11 cellular contexts compared by ENCODE assay signal in genomic region chr15:40785814-40786213, GRCh38. TPM values are rescaled to one million over a fixed set of nuclear protein-coding genes. Genes with fewer than 3 reads are reported as not detected.
DNase-seq lines count a peak whose midpoint lies in the region; ATAC-seq and TF ChIP-seq lines count a peak whose summit lies in the region.
"Had no signal": no experiment of that assay in that cellular context is flagged by ENCODE, and none has a peak within 500 bp of the region (broad histone marks: within the 10 kb centered on the region; RNA-seq: fewer than 3 reads in every experiment).

No MANE protein-coding gene starts in this region.

- H3K27me3 ChIP-seq in breast epithelium (no peaks in the 10 kb centered on the region), mammary epithelial cell (ENCODE audit: insufficient read depth, low read length) (no peaks in the 10 kb centered on the region), lower lobe of right lung (ENCODE audit: low read depth) (no peaks in the 10 kb centered on the region)

- no peak for ATAC-seq in lower lobe of right lung
- no peak for ATAC-seq in GM21576 (IDR thresholded peaks at IDR 0.05; ENCODE audit: unreplicated experiment)

- 97% methylated on average over 2 of the region's 2 CpGs for WGBS in mammary epithelial cell (ENCODE audit: low coverage, missing lambda C conversion rate)

- no peak for TF ChIP-seq POLR2A in breast epithelium (IDR thresholded peaks at IDR 0.05)

- H3K4me2 ChIP-seq in mammary epithelial cell (ENCODE audit: insufficient read depth, low read depth, low read length): no peak overlapping the region

- no TSS peak for BruUV-seq in mammary epithelial cell (replicated peaks; lab: Mats Ljungman, UMichigan)

- TF ChIP-seq CTCF in breast epithelium (IDR thresholded peaks at IDR 0.05) (no peak), mammary epithelial cell (conservative IDR thresholded peaks at IDR 0.05 in 1 of 2, IDR thresholded peaks at IDR 0.05 in 1 of 2; ENCODE audit: extremely low read depth in 1 of 2, insufficient read depth in 1 of 2, low read depth in 1 of 2, low read length in 2 of 2) (no peak), lower lobe of right lung (IDR thresholded peaks at IDR 0.05) (no peak)

- H2AFZ ChIP-seq in mammary epithelial cell (ENCODE audit: low read depth, low read length): no peak overlapping the region

- H4K20me1 ChIP-seq in mammary epithelial cell (ENCODE audit: insufficient read depth, low read length): no peaks in the 10 kb centered on the region

- CTCF ChIA-PET in mammary epithelial cell (lab: Charles Lee; ENCODE audit: low non-redundant PET): interaction anchor here (0.6 kb wide), 2 partner anchors 15 to 72 kb away, joined by 3 to 6 read pairs; no protein-coding TSS in a partner anchor

- DNase-seq in breast epithelium (ENCODE audit: low spot score in 2 of 2) (no peak), mammary epithelial cell (no peak), lower lobe of right lung (peak; percentile 7), NCI-H748 treated with DMSO at 0.1 percent for 48 hours (lab: John Stamatoyannopoulos, UW) (no peak), activated gamma-delta T cell (lab: John Stamatoyannopoulos, UW) (no peak)
- DNase-seq: KBM-7; NCI-H1048; NK-92 treated with Interleukin-12 subunit alpha and Interleukin-12 subunit beta, amount 100 ng/mL, for 24 hours had no signal

- H3K4me1 ChIP-seq in breast epithelium: peaks cover 4 to 22% of the 10 kb centered on the region in 2 donors
- H3K4me1 ChIP-seq in mammary epithelial cell (ENCODE audit: insufficient read depth, low read length): peaks cover 36% of the 10 kb centered on the region
- peaks cover 29% of the 10 kb centered on the region for H3K4me1 ChIP-seq in lower lobe of right lung

- H3K36me3 ChIP-seq in breast epithelium: no peaks in the 10 kb centered on the region
- H3K36me3 ChIP-seq in mammary epithelial cell (ENCODE audit: insufficient read depth, low read length): no peaks in the 10 kb centered on the region
- peaks cover 5% of the 10 kb centered on the region for H3K36me3 ChIP-seq in lower lobe of right lung

- no peaks in the 10 kb centered on the region for H3K9me3 ChIP-seq in breast epithelium
- H3K9me3 ChIP-seq in mammary epithelial cell (replicated peaks; ENCODE audit: insufficient read depth, low read length): no peaks in the 10 kb centered on the region
- no peaks in the 10 kb centered on the region for H3K9me3 ChIP-seq in lower lobe of right lung

- H3K27ac ChIP-seq in breast epithelium (peak overlapping the region; percentile 89 to 90), mammary epithelial cell (ENCODE audit: insufficient read depth, low read depth, low read length) (no peak overlapping the region), lower lobe of right lung (peak overlapping the region; percentile 14)

- dilution Hi-C loops in mammary epithelial cell (cut with HindIII; ENCODE audit: low sequenced_read_pairs): no loop called here

- intact Hi-C loops in breast epithelium (cut with DNase I; ENCODE audit: low total_unique reads): no loop called here
- intact Hi-C loops in mammary epithelial cell (cut with micrococcal nuclease): loop anchor here (2.0 to 5.0 kb wide), 2 partner anchors 59 to 194 kb away; partner anchors contain the start of genes KNL1 and SPINT1
- intact Hi-C loops in lower lobe of right lung (cut with DNase I): no loop called here

- in situ Hi-C loops in mammary epithelial cell (cut with MboI; ENCODE audit: low sequenced_read_pairs in 2 of 2): no loop called here

- H3K79me2 ChIP-seq in mammary epithelial cell (ENCODE audit: insufficient read depth, low read length): peaks cover 33% of the 10 kb centered on the region

- H3K4me3 ChIP-seq in breast epithelium: no peak overlapping the region
- no peak overlapping the region for H3K4me3 ChIP-seq in mammary epithelial cell (replicated peaks in 1 of 3; ENCODE audit: insufficient read depth in 1 of 3, low read depth in 2 of 3, low read length in 3 of 3)
- H3K4me3 ChIP-seq in lower lobe of right lung: no peak overlapping the region

- H3K9ac ChIP-seq in mammary epithelial cell (ENCODE audit: insufficient read depth, low read length): no peak overlapping the region

RNA-seq across cellular contexts. Expression of gene C15orf62, which starts 16.0 kb away (rescaled TPM):
- total RNA-seq in breast epithelium (1 to 10 TPM in 2 of 3 donors, under 1 TPM in 1; 0.48 to 4.7 (median 2.0) TPM), mammary epithelial cell (under 1 TPM in 1 of 2 donors, not detected in 1; 0.21 TPM), lower lobe of right lung (2.4 TPM)
- polyA plus RNA-seq in mammary epithelial cell: 0.05 TPM
- not detected for polyA minus RNA-seq in mammary epithelial cell
- total RNA-seq: astrocyte, myocyte had no signal

RNA-seq across cellular contexts. Expression of gene ZFYVE19, which starts 21.1 kb away (rescaled TPM):
- 10 to 100 TPM; 19.4 to 58.8 (median 44.6) TPM for total RNA-seq in breast epithelium
- total RNA-seq in mammary epithelial cell: 10 to 100 TPM; 20.2 to 21.2 TPM
- polyA plus RNA-seq in mammary epithelial cell: 36.6 TPM
- polyA minus RNA-seq in mammary epithelial cell: 40.3 TPM
- total RNA-seq in lower lobe of right lung: 29.6 TPM

RNA-seq across cellular contexts. Expression of gene DNAJC17, which starts 21.5 kb away (rescaled TPM):
- total RNA-seq in breast epithelium (10 to 100 TPM; 18.4 to 55.8 (median 24.3) TPM), mammary epithelial cell (10 to 100 TPM; 12.0 to 40.9 TPM), lower lobe of right lung (28.4 TPM)
- polyA plus RNA-seq in mammary epithelial cell: 48.4 TPM
- 31.5 TPM for polyA minus RNA-seq in mammary epithelial cell

RNA-seq across cellular contexts. Expression of gene GCHFR, which starts 21.9 kb away (rescaled TPM):
- 100 to 1,000 TPM in 1 of 3 donors, 10 to 100 TPM in 2; 56.0 to 100 (median 61.9) TPM for total RNA-seq in breast epithelium
- 1 to 10 TPM; 1.0 to 1.2 TPM for total RNA-seq in mammary epithelial cell
- polyA plus RNA-seq in mammary epithelial cell: 1.3 TPM
- not detected for polyA minus RNA-seq in mammary epithelial cell
- total RNA-seq in lower lobe of right lung: 99.5 TPM

RNA-seq across cellular contexts. Expression of gene RMDN3, which starts 30.8 kb away (rescaled TPM):
- 10 to 100 TPM; 31.5 to 35.4 (median 34.4) TPM for total RNA-seq in breast epithelium
- total RNA-seq in mammary epithelial cell: 10 to 100 TPM; 18.2 to 34.5 TPM
- polyA plus RNA-seq in mammary epithelial cell: 18.9 TPM
- 12.1 TPM for polyA minus RNA-seq in mammary epithelial cell
- total RNA-seq in lower lobe of right lung: 101 TPM
